In genomic region chrX:873016-873415, GRCh38 we compare ENCODE assay signal across 10 cellular contexts.
"Had no signal": no experiment of that assay in that cellular context is flagged by ENCODE, and none has a peak within 500 bp of the region (broad histone marks: within the 10 kb centered on the region; RNA-seq: fewer than 3 reads in every experiment).

No MANE protein-coding gene starts in this region.

- H3K4me1 Mint-ChIP-seq: GM23338 had no signal

- ATAC-seq: GM23338, HCT116 had no signal

- H3K9ac ChIP-seq: GM23248 had no signal

- H2AFZ ChIP-seq: GM23248, GM23338 had no signal

- H3K36me3 ChIP-seq: HAP-1 had no signal

- H3K27ac Mint-ChIP-seq: GM23338, HFFc6 had no signal

- H3K27ac ChIP-seq: GM23248 had no signal

- H3K4me1 ChIP-seq: HAP-1 had no signal

- H3K4me3 ChIP-seq: GM23248, GM23338, HAP-1 had no signal

- H3K9me3 ChIP-seq: HAP-1 had no signal

- DNase-seq: GM23248, GOT3, H7, H9, HCEC 1CT, HFFc6 had no signal

- FAIRE-seq: H54 had no signal

- H3K4me2 ChIP-seq: GM23338 had no signal

- H3K4me3 Mint-ChIP-seq: GM23338, HFFc6 had no signal
